ENCODE assay signal across 11 cellular contexts in the genomic region with DNA sequence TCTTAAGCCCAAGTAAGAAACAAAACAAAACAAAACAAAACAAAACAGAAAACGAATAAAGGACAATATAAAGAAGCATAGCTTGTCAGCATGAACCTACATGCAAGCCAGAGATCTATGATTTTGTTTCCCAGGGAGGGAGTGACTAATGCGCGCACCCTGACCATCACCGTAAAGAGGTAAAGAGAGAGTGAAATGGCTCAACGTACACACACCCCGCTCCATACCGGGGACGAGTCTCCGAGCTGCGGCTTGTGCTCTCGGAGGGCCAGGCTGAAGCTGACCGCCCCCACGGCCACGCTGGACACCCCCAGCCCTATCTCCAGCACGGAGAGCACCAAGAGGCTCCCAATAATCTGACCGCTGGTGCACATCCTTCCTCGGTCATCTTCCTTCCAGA. TPM values are rescaled to one million over a fixed set of nuclear protein-coding genes. Genes with fewer than 3 reads are reported as not detected.
DNase-seq lines count a peak whose midpoint lies in the region; ATAC-seq, FAIRE-seq and TF ChIP-seq lines count a peak whose summit lies in the region.
"Had no signal": no experiment of that assay in that cellular context is flagged by ENCODE, and none has a peak within 500 bp of the region (broad histone marks: within the 10 kb centered on the region; RNA-seq: fewer than 3 reads in every experiment).

No MANE protein-coding gene starts in this region.

- no peak overlapping the region for H3K9ac ChIP-seq in astrocyte (ENCODE audit: low read length)

- no peak for TF ChIP-seq CTCF in astrocyte (IDR thresholded peaks at IDR 0.05; ENCODE audit: insufficient read depth, low read depth, low read length)
- no peak for TF ChIP-seq CTCF in suprapubic skin (IDR thresholded peaks at IDR 0.05)
- no peak for TF ChIP-seq CTCF in osteocyte (IDR thresholded peaks at IDR 0.05)

- no peaks in the 10 kb centered on the region for H3K9me3 ChIP-seq in astrocyte (ENCODE audit: insufficient read depth, low read depth, low read length)
- no peaks in the 10 kb centered on the region for H3K9me3 ChIP-seq in suprapubic skin

- peak overlapping the region; percentile 57 for H3K4me3 ChIP-seq in astrocyte (ENCODE audit: insufficient read depth, low read depth, low read length)
- H3K4me3 ChIP-seq in suprapubic skin: peak overlapping the region; percentile 22

- H2AFZ ChIP-seq in astrocyte (ENCODE audit: low read depth, low read length): peak overlapping the region; percentile 72

- H3K79me2 ChIP-seq in astrocyte (ENCODE audit: insufficient read depth, low read length): no peaks in the 10 kb centered on the region

- no peak for TF ChIP-seq POLR2A in suprapubic skin (IDR thresholded peaks at IDR 0.05)

- H4K20me1 ChIP-seq in astrocyte (ENCODE audit: insufficient read depth, low read length): no peaks in the 10 kb centered on the region

- 6% methylated on average over 17 of the region's 17 CpGs for WGBS in suprapubic skin

- peak overlapping the region; percentile 49 to 64 for H3K4me3 Mint-ChIP-seq in activated T-cell treated with anti-CD3 and anti-CD28 coated beads, Interleukin-2, amount 50 U/mL, for 72 hours
- peak overlapping the region; percentile 78 for H3K4me3 Mint-ChIP-seq in astrocyte (ENCODE audit: unreplicated experiment)
- H3K4me3 Mint-ChIP-seq in osteocyte (ENCODE audit: unreplicated experiment): no peak overlapping the region
- H3K4me3 Mint-ChIP-seq: activated naive CD4-positive, alpha-beta T cell treated with anti-CD3 and anti-CD28 coated beads, Interleukin-2, amount 10 ng/mL, durations not matched to agents 7 days and 5 days had no signal

- H3K4me2 ChIP-seq in astrocyte (ENCODE audit: low read length): peak overlapping the region; percentile 89

- peaks cover 0 to 3% of the 10 kb centered on the region in 2 donors for H3K36me3 Mint-ChIP-seq in activated T-cell treated with anti-CD3 and anti-CD28 coated beads, Interleukin-2, amount 50 U/mL, for 72 hours (ENCODE audit: insufficient read depth in 2 of 2)
- H3K36me3 Mint-ChIP-seq in astrocyte (ENCODE audit: low read depth, unreplicated experiment): no peaks in the 10 kb centered on the region
- no peaks in the 10 kb centered on the region for H3K36me3 Mint-ChIP-seq in osteocyte (ENCODE audit: unreplicated experiment)
- H3K36me3 Mint-ChIP-seq: activated naive CD4-positive, alpha-beta T cell treated with anti-CD3 and anti-CD28 coated beads, Interleukin-2, amount 10 ng/mL, durations not matched to agents 7 days and 5 days had no signal

- peaks cover 47% of the 10 kb centered on the region for H3K27me3 Mint-ChIP-seq in activated T-cell treated with anti-CD3 and anti-CD28 coated beads, Interleukin-2, amount 50 U/mL, for 72 hours (ENCODE audit: low read depth)
- H3K27me3 Mint-ChIP-seq in astrocyte (ENCODE audit: low read depth, unreplicated experiment) (peaks cover 31% of the 10 kb centered on the region), osteocyte (ENCODE audit: unreplicated experiment) (peaks cover 59% of the 10 kb centered on the region)

- no peak for FAIRE-seq in astrocyte (lab: Jason Lieb, UNC)

- peaks cover 13% of the 10 kb centered on the region for H3K4me1 ChIP-seq in astrocyte (ENCODE audit: insufficient read depth, low read length)
- peaks cover 14% of the 10 kb centered on the region for H3K4me1 ChIP-seq in suprapubic skin

- no peak for TF ChIP-seq EP300 in suprapubic skin (IDR thresholded peaks at IDR 0.05)

- H3K36me3 ChIP-seq in astrocyte (ENCODE audit: insufficient read depth, low read length) (no peaks in the 10 kb centered on the region), suprapubic skin (no peaks in the 10 kb centered on the region)

- DNase-seq in activated T-cell treated with anti-CD3 and anti-CD28 coated beads, Interleukin-2, amount 50 U/mL, for 72 hours: no peak
- no peak for DNase-seq in activated T-cell treated with anti-CD3 and anti-CD28 coated beads, Interleukin-2, amount 50 U/mL, for 48 hours
- no peak for DNase-seq in astrocyte (ENCODE audit: low read depth)
- DNase-seq in iPS-NIHi7 (ENCODE audit: extremely low spot score): peak; percentile 15
- DNase-seq in suprapubic skin (ENCODE audit: low spot score in 2 of 2): no peak
- DNase-seq in SKM-1 treated with dmso at 0.1 percent for 144 hours (lab: John Stamatoyannopoulos, UW; ENCODE audit: unreplicated experiment): no peak
- no peak for DNase-seq in osteocyte (ENCODE audit: extremely low spot score, unreplicated experiment)
- no peak for DNase-seq in AML-193 (lab: John Stamatoyannopoulos, UW)
- DNase-seq: activated CD4-positive, alpha-beta T cell treated with anti-CD3 and anti-CD28 coated beads for 48 hours; activated naive CD4-positive, alpha-beta T cell treated with anti-CD3 and anti-CD28 coated beads, Interleukin-2, amount 10 ng/mL, durations not matched to agents 7 days and 5 days; SIG-M5 had no signal

- H3K27me3 ChIP-seq in astrocyte (ENCODE audit: insufficient read depth, low read length) (no peaks in the 10 kb centered on the region), suprapubic skin (peaks cover 54% of the 10 kb centered on the region)

- no peak overlapping the region for H3K27ac Mint-ChIP-seq in activated T-cell treated with anti-CD3 and anti-CD28 coated beads, Interleukin-2, amount 50 U/mL, for 72 hours
- no peak overlapping the region for H3K27ac Mint-ChIP-seq in astrocyte (ENCODE audit: unreplicated experiment)
- H3K27ac Mint-ChIP-seq in osteocyte (ENCODE audit: unreplicated experiment): no peak overlapping the region
- H3K27ac Mint-ChIP-seq: activated naive CD4-positive, alpha-beta T cell treated with anti-CD3 and anti-CD28 coated beads, Interleukin-2, amount 10 ng/mL, durations not matched to agents 7 days and 5 days had no signal

- peaks cover 18% of the 10 kb centered on the region for H3K4me1 Mint-ChIP-seq in activated T-cell treated with anti-CD3 and anti-CD28 coated beads, Interleukin-2, amount 50 U/mL, for 72 hours (ENCODE audit: low read depth)
- peaks cover 8% of the 10 kb centered on the region for H3K4me1 Mint-ChIP-seq in astrocyte (ENCODE audit: low read depth, unreplicated experiment)
- H3K4me1 Mint-ChIP-seq in osteocyte (ENCODE audit: unreplicated experiment): peaks cover 14% of the 10 kb centered on the region

- no peaks in the 10 kb centered on the region for H3K9me3 Mint-ChIP-seq in activated T-cell treated with anti-CD3 and anti-CD28 coated beads, Interleukin-2, amount 50 U/mL, for 72 hours
- no peaks in the 10 kb centered on the region for H3K9me3 Mint-ChIP-seq in astrocyte (ENCODE audit: unreplicated experiment)
- no peaks in the 10 kb centered on the region for H3K9me3 Mint-ChIP-seq in osteocyte (ENCODE audit: unreplicated experiment)
- H3K9me3 Mint-ChIP-seq: activated naive CD4-positive, alpha-beta T cell treated with anti-CD3 and anti-CD28 coated beads, Interleukin-2, amount 10 ng/mL, durations not matched to agents 7 days and 5 days had no signal

- H3K27ac ChIP-seq in astrocyte (ENCODE audit: low read depth, low read length) (no peak overlapping the region), suprapubic skin (no peak overlapping the region)

- ATAC-seq in activated T-cell treated with anti-CD3 and anti-CD28 coated beads, Interleukin-2, amount 50 U/mL, for 72 hours (replicated peaks in 1 of 2): no peak

RNA-seq across cellular contexts. Expression of a gene that starts 1.1 kb away (rescaled TPM):
- not detected for total RNA-seq in activated T-cell treated with anti-CD3 and anti-CD28 coated beads, Interleukin-2, amount 50 U/mL, for 72 hours
- not detected in 2 replicates for total RNA-seq in astrocyte
- total RNA-seq in suprapubic skin: not detected
- total RNA-seq in osteocyte: not detected in 2 replicates
